In genomic region chr1:166869318-166870099, GRCh38 we compare ENCODE assay signal across 1 cellular context.
TF ChIP-seq lines count a peak whose summit lies in the region.

No MANE protein-coding gene starts in this region.

TF ChIP-seq in HepG2, 621 proteins besides CTCF, POLR2A, EP300 and RAD21:
- TF ChIP-seq ZNF33A (CRISPR knock-in tag; IDR thresholded peaks at IDR 0.05; ENCODE audit: borderline replicate concordance) (no peak), HNRNPH1 (optimal IDR thresholded peaks at IDR 0.05; ENCODE audit: low read depth, low read length) (no peak), SALL1 (CRISPR knock-in tag; IDR thresholded peaks at IDR 0.05) (no peak), KDM1A (CRISPR knock-in tag; IDR thresholded peaks at IDR 0.05) (no peak), ZNF484 (CRISPR knock-in tag; IDR thresholded peaks at IDR 0.05; ENCODE audit: borderline replicate concordance, low read depth) (no peak), ZXDC (CRISPR knock-in tag; IDR thresholded peaks at IDR 0.05) (no peak), SRSF4 (IDR thresholded peaks at IDR 0.05; ENCODE audit: low read depth, low read length, poor library complexity, severe bottlenecking) (no peak), ZUFSP (CRISPR knock-in tag; IDR thresholded peaks at IDR 0.05; ENCODE audit: borderline replicate concordance) (no peak), RFX3 (CRISPR knock-in tag; IDR thresholded peaks at IDR 0.05) (no peak), ZNF672 (CRISPR knock-in tag; IDR thresholded peaks at IDR 0.05) (no peak), STAG1 (CRISPR knock-in tag; IDR thresholded peaks at IDR 0.05) (no peak), ARNT2 (CRISPR knock-in tag; IDR thresholded peaks at IDR 0.05; ENCODE audit: low read depth) (no peak), ATAD3A (CRISPR knock-in tag; IDR thresholded peaks at IDR 0.05) (no peak), GPBP1L1 (CRISPR knock-in tag; IDR thresholded peaks at IDR 0.05) (no peak)
